In the genomic region with DNA sequence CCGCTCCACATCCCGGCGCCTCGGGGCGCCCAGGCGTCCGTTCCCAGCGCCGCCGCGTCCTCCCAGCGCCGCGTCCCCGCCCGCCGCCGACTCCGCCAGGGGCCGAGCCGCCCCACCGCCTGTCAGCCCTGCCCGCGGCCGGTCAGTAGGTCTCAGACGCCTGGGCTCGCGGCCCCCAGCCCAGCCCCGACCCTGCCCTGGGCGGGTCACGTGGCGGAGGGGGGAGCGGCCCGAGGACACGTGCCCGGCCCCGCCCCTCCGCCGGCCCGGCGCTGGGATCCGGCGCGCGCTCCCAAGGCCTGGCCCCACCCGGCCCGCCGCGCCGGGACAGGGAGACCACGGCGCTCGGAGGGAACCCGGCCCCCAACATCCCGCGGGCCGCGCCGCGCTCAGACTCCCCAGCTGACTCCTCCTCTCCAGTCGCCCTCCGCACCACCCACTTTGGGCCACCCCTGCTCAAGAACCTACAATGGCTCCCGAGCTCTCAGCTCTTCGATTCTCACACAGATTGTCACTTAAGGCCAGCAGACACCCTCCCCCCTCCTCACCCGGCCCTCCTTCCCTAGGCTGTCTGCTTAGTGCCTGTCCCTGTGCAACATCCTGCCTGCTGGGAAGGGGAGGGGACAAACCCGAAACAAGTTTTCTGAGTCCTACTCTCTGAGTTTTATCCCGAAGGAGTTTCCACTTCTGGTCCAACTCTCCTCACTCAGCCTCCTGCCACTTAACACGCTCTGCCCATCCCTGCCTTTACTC, we compare ENCODE assay signal across 1 cellular context.
TF ChIP-seq lines count a peak whose summit lies in the region.

TSS of gene RAB3IL1 (minus strand) at position 210 of the 753 bp plus-strand sequence. CDS start at position 11, 199 bp downstream.

TF ChIP-seq in K562, 482 proteins besides CTCF, POLR2A, EP300 and RAD21 (continued from another document and continues in another):
- TF ChIP-seq, protein P1, sequence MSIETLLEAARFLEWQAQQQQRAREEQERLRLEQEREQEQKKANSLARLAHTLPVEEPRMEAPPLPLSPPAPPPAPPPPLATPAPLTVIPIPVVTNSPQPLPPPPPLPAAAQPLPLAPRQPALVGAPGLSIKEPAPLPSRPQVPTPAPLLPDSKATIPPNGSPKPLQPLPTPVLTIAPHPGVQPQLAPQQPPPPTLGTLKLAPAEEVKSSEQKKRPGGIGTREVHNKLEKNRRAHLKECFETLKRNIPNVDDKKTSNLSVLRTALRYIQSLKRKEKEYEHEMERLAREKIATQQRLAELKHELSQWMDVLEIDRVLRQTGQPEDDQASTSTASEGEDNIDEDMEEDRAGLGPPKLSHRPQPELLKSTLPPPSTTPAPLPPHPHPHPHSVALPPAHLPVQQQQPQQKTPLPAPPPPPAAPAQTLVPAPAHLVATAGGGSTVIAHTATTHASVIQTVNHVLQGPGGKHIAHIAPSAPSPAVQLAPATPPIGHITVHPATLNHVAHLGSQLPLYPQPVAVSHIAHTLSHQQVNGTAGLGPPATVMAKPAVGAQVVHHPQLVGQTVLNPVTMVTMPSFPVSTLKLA (conservative IDR thresholded peaks at IDR 0.05), result peak in 1 of 2 experiments; percentile 77; a peak in 2 of 4 replicates
- no peak for TF ChIP-seq ZNF408 (CRISPR knock-in tag; IDR thresholded peaks at IDR 0.05; ENCODE audit: low read depth)
- TF ChIP-seq CBFB (CRISPR knock-in tag; IDR thresholded peaks at IDR 0.05), result no peak
- no peak for TF ChIP-seq JUND (IDR thresholded peaks at IDR 0.05; ENCODE audit: borderline replicate concordance, low read depth, low read length)
- no peak for TF ChIP-seq JUND (tag; IDR thresholded peaks at IDR 0.05; ENCODE audit: borderline replicate concordance, low read depth, low read length)
- TF ChIP-seq SRSF7 (optimal IDR thresholded peaks at IDR 0.05; ENCODE audit: low read depth, low read length), result no peak
- TF ChIP-seq SRSF1 (IDR thresholded peaks at IDR 0.05; ENCODE audit: low read depth, low read length), result no peak
- TF ChIP-seq ZNF3 (CRISPR knock-in tag; IDR thresholded peaks at IDR 0.05), result no peak
- TF ChIP-seq ZNF561 (CRISPR knock-in tag; conservative IDR thresholded peaks at IDR 0.05), result no peak
- 0 out of 2 replicates have a peak, but pooled peaks have one; percentile 72 for TF ChIP-seq KAT7 (CRISPR knock-in tag; IDR thresholded peaks at IDR 0.05; ENCODE audit: borderline replicate concordance)
- no peak for TF ChIP-seq CREB1 (IDR thresholded peaks at IDR 0.05)
- TF ChIP-seq CREB1 (CRISPR knock-in tag; IDR thresholded peaks at IDR 0.05), result peak; percentile 15; the same call in 1 of the 2 replicates
- TF ChIP-seq ZNF778 (CRISPR knock-in tag; IDR thresholded peaks at IDR 0.05), result no peak
- TF ChIP-seq JUNB (CRISPR knock-in tag; conservative IDR thresholded peaks at IDR 0.05), result no peak
- TF ChIP-seq ZKSCAN3 (CRISPR knock-in tag; IDR thresholded peaks at IDR 0.05), result no peak
- no peak for TF ChIP-seq STAT5B (CRISPR knock-in tag; IDR thresholded peaks at IDR 0.05)
- TF ChIP-seq, protein P2, sequence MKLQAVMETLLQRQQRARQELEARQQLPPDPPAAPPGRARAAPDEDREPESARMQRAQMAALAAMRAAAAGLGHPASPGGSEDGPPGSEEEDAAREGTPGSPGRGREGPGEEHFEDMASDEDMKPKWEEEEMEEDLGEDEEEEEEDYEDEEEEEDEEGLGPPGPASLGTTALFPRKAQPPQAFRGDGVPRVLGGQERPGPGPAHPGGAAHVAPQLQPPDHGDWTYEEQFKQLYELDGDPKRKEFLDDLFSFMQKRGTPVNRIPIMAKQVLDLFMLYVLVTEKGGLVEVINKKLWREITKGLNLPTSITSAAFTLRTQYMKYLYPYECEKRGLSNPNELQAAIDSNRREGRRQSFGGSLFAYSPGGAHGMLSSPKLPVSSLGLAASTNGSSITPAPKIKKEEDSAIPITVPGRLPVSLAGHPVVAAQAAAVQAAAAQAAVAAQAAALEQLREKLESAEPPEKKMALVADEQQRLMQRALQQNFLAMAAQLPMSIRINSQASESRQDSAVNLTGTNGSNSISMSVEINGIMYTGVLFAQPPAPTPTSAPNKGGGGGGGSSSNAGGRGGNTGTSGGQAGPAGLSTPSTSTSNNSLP (IDR thresholded peaks at IDR 0.05; ENCODE audit: borderline replicate concordance, low read depth, low read length), result no peak
- 0 out of 2 replicates have a peak, but pooled peaks have one; percentile 54 for TF ChIP-seq THRAP3 (IDR thresholded peaks at IDR 0.05; ENCODE audit: borderline replicate concordance)
- no peak for TF ChIP-seq PYGO2 (tag; IDR thresholded peaks at IDR 0.05)
- TF ChIP-seq TCF7 (IDR thresholded peaks at IDR 0.05; ENCODE audit: borderline replicate concordance), result no peak
- TF ChIP-seq PTBP1 (IDR thresholded peaks at IDR 0.05; ENCODE audit: low read depth, low read length), result peak; percentile 97
- TF ChIP-seq ZNF668 (CRISPR knock-in tag; IDR thresholded peaks at IDR 0.05), result no peak
- no peak for TF ChIP-seq MTA2 (IDR thresholded peaks at IDR 0.05; ENCODE audit: low read depth)
- TF ChIP-seq GABPB1 (CRISPR knock-in tag; IDR thresholded peaks at IDR 0.05), result no peak
- no peak for TF ChIP-seq TRIM28 (IDR thresholded peaks at IDR 0.05)
- no peak for TF ChIP-seq PTRF (tag; IDR thresholded peaks at IDR 0.05)
- TF ChIP-seq FOXP1 (CRISPR knock-in tag; IDR thresholded peaks at IDR 0.05), result no peak
- no peak for TF ChIP-seq STAG1 (CRISPR knock-in tag; IDR thresholded peaks at IDR 0.05; ENCODE audit: borderline replicate concordance)
- TF ChIP-seq ETV1 (tag; conservative IDR thresholded peaks at IDR 0.05; ENCODE audit: low read depth), result peak; percentile 43; the same call in 1 of the 2 replicates
- no peak for TF ChIP-seq HNRNPLL (IDR thresholded peaks at IDR 0.05; ENCODE audit: low read depth, low read length, poor library complexity, severe bottlenecking)
- TF ChIP-seq RERE (CRISPR knock-in tag; IDR thresholded peaks at IDR 0.05; ENCODE audit: borderline replicate concordance), result no peak
- TF ChIP-seq POLR2H (tag; IDR thresholded peaks at IDR 0.05; ENCODE audit: low read depth), result no peak
- TF ChIP-seq ZNF232 (CRISPR knock-in tag; IDR thresholded peaks at IDR 0.05), result no peak
- TF ChIP-seq DLX4 (CRISPR knock-in tag; IDR thresholded peaks at IDR 0.05), result no peak
- TF ChIP-seq PHF20 (IDR thresholded peaks at IDR 0.05; ENCODE audit: partially characterized antibody), result peak; percentile 39
- TF ChIP-seq SIN3B (IDR thresholded peaks at IDR 0.05; ENCODE audit: low read depth), result peak; percentile 67; the same call in 1 of the 2 replicates
- no peak for TF ChIP-seq NR3C1 (CRISPR knock-in tag; IDR thresholded peaks at IDR 0.05)
- TF ChIP-seq ZNF277 (CRISPR knock-in tag; IDR thresholded peaks at IDR 0.05; ENCODE audit: borderline replicate concordance), result no peak
- TF ChIP-seq ZFP36 (IDR thresholded peaks at IDR 0.05; ENCODE audit: low read depth, low read length, partially characterized antibody), result peak; percentile 97
- no peak for TF ChIP-seq ZNF780A (CRISPR knock-in tag; IDR thresholded peaks at IDR 0.05)
- peak; percentile 51; the same call in 1 of the 2 replicates for TF ChIP-seq HLTF (IDR thresholded peaks at IDR 0.05)
- no peak for TF ChIP-seq ARHGAP35 (IDR thresholded peaks at IDR 0.05; ENCODE audit: partially characterized antibody)
- TF ChIP-seq SMAD3 (CRISPR knock-in tag; conservative IDR thresholded peaks at IDR 0.05), result no peak
- no peak for TF ChIP-seq STAT5A (IDR thresholded peaks at IDR 0.05; ENCODE audit: borderline replicate concordance, low read length)
- peak; percentile 42 for TF ChIP-seq KDM5B (IDR thresholded peaks at IDR 0.05; ENCODE audit: insufficient replicate concordance, low read depth, low read length)
- TF ChIP-seq NR0B1 (IDR thresholded peaks at IDR 0.05; ENCODE audit: partially characterized antibody), result no peak
- TF ChIP-seq MTA1 (IDR thresholded peaks at IDR 0.05; ENCODE audit: borderline replicate concordance), result no peak
- TF ChIP-seq FOXJ2 (tag; IDR thresholded peaks at IDR 0.05), result no peak
- peak; percentile 92; the same call in 1 of the 2 replicates for TF ChIP-seq ARID4B (CRISPR knock-in tag; IDR thresholded peaks at IDR 0.05)
- peak; percentile 61 for TF ChIP-seq RBBP5 (IDR thresholded peaks at IDR 0.05; ENCODE audit: borderline replicate concordance, insufficient read depth, low read length, poor library complexity, severe bottlenecking)
- no peak for TF ChIP-seq SP2 (IDR thresholded peaks at IDR 0.05; ENCODE audit: extremely low read depth, low read depth, low read length, poor library complexity, severe bottlenecking)
- no peak for TF ChIP-seq KLF10 (CRISPR knock-in tag; IDR thresholded peaks at IDR 0.05)
